In genomic region chr12:93759512-93760081, GRCh38 we compare ENCODE assay signal across 1 cellular context.
TF ChIP-seq lines count a peak whose summit lies in the region.

No MANE protein-coding gene starts in this region.

TF ChIP-seq in HepG2, 621 proteins besides CTCF, POLR2A, EP300 and RAD21 (continued from another document and continues in another):
- TF ChIP-seq ZHX2 (IDR thresholded peaks at IDR 0.05; ENCODE audit: low read depth), result no peak
- no peak for TF ChIP-seq ZHX2 (CRISPR knock-in tag; IDR thresholded peaks at IDR 0.05; ENCODE audit: borderline replicate concordance)
- TF ChIP-seq DMAP1 (CRISPR knock-in tag; IDR thresholded peaks at IDR 0.05), result no peak
- peak; percentile 63 for TF ChIP-seq ZNF644 (CRISPR knock-in tag; IDR thresholded peaks at IDR 0.05; ENCODE audit: low read depth)
- peak; percentile 47; the same call in 1 of the 2 replicates for TF ChIP-seq ARID3A (IDR thresholded peaks at IDR 0.05; ENCODE audit: low read depth, low read length)
- TF ChIP-seq MTF1 (CRISPR knock-in tag; IDR thresholded peaks at IDR 0.05), result no peak
- TF ChIP-seq SOX5 (CRISPR knock-in tag; IDR thresholded peaks at IDR 0.05; ENCODE audit: borderline replicate concordance), result peak; percentile 47
- peak; percentile 72; the same call in 1 of the 2 replicates for TF ChIP-seq HOMEZ (CRISPR knock-in tag; IDR thresholded peaks at IDR 0.05; ENCODE audit: low read depth)
- TF ChIP-seq ZNF362 (CRISPR knock-in tag; IDR thresholded peaks at IDR 0.05; ENCODE audit: borderline replicate concordance), result no peak
- TF ChIP-seq GATAD2A (CRISPR knock-in tag; IDR thresholded peaks at IDR 0.05), result peak; percentile 26; the same call in 1 of the 2 replicates
- peak; percentile 77; the same call in 1 of the 2 replicates for TF ChIP-seq NCOR1 (IDR thresholded peaks at IDR 0.05; ENCODE audit: borderline replicate concordance, low read length)
- TF ChIP-seq AHDC1 (CRISPR knock-in tag; IDR thresholded peaks at IDR 0.05; ENCODE audit: borderline replicate concordance), result peak; percentile 56; the same call in 1 of the 2 replicates
- no peak for TF ChIP-seq HBP1 (CRISPR knock-in tag; IDR thresholded peaks at IDR 0.05; ENCODE audit: low read depth)
- TF ChIP-seq CBFB (CRISPR knock-in tag; IDR thresholded peaks at IDR 0.05), result no peak
- 0 out of 2 replicates have a peak, but pooled peaks have one; percentile 36 for TF ChIP-seq SP5 (CRISPR knock-in tag; IDR thresholded peaks at IDR 0.05; ENCODE audit: borderline replicate concordance, low read depth)
- TF ChIP-seq RBM22 (optimal IDR thresholded peaks at IDR 0.05; ENCODE audit: low read length), result no peak
- 0 out of 2 replicates have a peak, but pooled peaks have one; percentile 13 for TF ChIP-seq RCOR2 (CRISPR knock-in tag; IDR thresholded peaks at IDR 0.05)
- TF ChIP-seq NFATC3 (CRISPR knock-in tag; IDR thresholded peaks at IDR 0.05), result no peak
- peak; percentile 60 for TF ChIP-seq ZMYM4 (CRISPR knock-in tag; IDR thresholded peaks at IDR 0.05)
- TF ChIP-seq EHMT2 (IDR thresholded peaks at IDR 0.05; ENCODE audit: borderline replicate concordance, low read depth, low read length), result peak; percentile 71; the same call in 1 of the 2 replicates
- no peak for TF ChIP-seq PHF5A (CRISPR knock-in tag; IDR thresholded peaks at IDR 0.05; ENCODE audit: low read depth, unreplicated experiment)
- TF ChIP-seq ARID5B (CRISPR knock-in tag; IDR thresholded peaks at IDR 0.05), result peak; percentile 26; the same call in 1 of the 2 replicates
- peak; percentile 55; the same call in 1 of the 2 replicates for TF ChIP-seq HNF4G (IDR thresholded peaks at IDR 0.05; ENCODE audit: borderline replicate concordance, low read depth, low read length)
- TF ChIP-seq HNF4G (CRISPR knock-in tag; IDR thresholded peaks at IDR 0.05; ENCODE audit: borderline replicate concordance, low read depth), result no peak
- TF ChIP-seq SOX13 (IDR thresholded peaks at IDR 0.05), result peak; percentile 53; the same call in 1 of the 2 replicates
- peak in 1 of 2 experiments; percentile 75; a peak in 2 of 4 replicates for TF ChIP-seq SOX13 (CRISPR knock-in tag; conservative IDR thresholded peaks at IDR 0.05 in 1 of 2, IDR thresholded peaks at IDR 0.05 in 1 of 2)
- 0 out of 2 replicates have a peak, but pooled peaks have one; percentile 15 for TF ChIP-seq FOXP4 (CRISPR knock-in tag; IDR thresholded peaks at IDR 0.05)
- TF ChIP-seq MIXL1 (CRISPR knock-in tag; IDR thresholded peaks at IDR 0.05), result peak; percentile 98
- TF ChIP-seq GFI1 (CRISPR knock-in tag; IDR thresholded peaks at IDR 0.05; ENCODE audit: borderline replicate concordance), result peak; percentile 48; the same call in 1 of the 2 replicates
- TF ChIP-seq GTF2F1 (IDR thresholded peaks at IDR 0.05; ENCODE audit: low read length), result no peak
